In the genomic region with DNA sequence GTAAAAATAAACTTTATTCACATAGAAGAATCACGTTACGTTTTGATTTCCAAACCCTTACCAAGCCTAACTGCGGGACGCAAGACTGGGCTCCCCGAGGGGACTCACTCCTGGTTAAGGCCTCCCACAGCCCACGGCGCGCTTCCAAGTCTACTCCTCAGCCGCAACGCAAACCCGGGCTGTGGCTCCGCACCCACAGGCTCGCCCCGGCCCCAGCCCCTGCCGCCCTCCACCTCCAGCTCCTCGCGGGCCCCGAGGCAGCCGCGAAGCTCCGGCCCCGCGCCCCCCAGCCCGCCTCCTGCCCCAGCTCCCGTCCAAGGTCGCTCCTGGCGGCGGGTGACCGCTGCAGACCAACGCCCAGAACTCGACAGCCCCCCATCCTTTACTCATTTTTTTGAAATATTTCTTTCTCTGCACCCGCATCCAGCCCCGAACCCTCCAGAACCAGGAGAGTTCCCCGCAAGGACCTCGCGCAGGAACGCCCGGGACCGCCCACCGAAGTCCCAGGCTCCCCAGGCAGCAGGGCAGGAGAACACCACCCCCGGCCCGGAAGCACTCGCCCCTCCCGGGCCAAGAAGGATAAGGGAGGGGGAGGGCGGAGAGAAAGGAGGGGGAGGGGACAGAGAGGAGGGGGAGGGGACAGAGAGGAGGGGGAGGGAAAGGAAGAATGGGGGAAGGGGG, we compare ENCODE assay signal across 8 cellular contexts. TPM values are rescaled to one million over a fixed set of nuclear protein-coding genes. Genes with fewer than 3 reads are reported as not detected.
A peak's percentile ranks its signal among the peaks of the same experiment; 100 is the strongest.
DNase-seq lines count a peak whose midpoint lies in the region; ATAC-seq and TF ChIP-seq lines count a peak whose summit lies in the region.

No MANE protein-coding gene starts in this region.

- CTCF ChIA-PET in activated CD4-positive, alpha-beta T cell treated with anti-CD3 and anti-CD28 coated beads, Interleukin-2, amount 10 ng/mL, durations not matched to agents 7 days and 5 days (lab: Charles Lee): interaction anchor here (2.2 kb wide), 1 partner anchor 10 kb away, joined by 8 read pairs; no protein-coding TSS in a partner anchor

- H3K4me3 Mint-ChIP-seq in activated CD4-positive, alpha-beta T cell treated with anti-CD3 and anti-CD28 coated beads, Interleukin-2, amount 10 ng/mL, durations not matched to agents 7 days and 5 days: peak overlapping the region; percentile 99

- TF ChIP-seq RAD21 in liver (IDR thresholded peaks at IDR 0.05): peak in 1 of 2 donors; percentile 16

- TF ChIP-seq CTCF in AG09309 (IDR thresholded peaks at IDR 0.05; ENCODE audit: control insufficient read depth, insufficient read depth, low read depth, low read length, missing control alignments): no peak
- no peak for TF ChIP-seq CTCF in liver (IDR thresholded peaks at IDR 0.05; ENCODE audit: low read depth, low read length, missing input control)

- H3K27ac Mint-ChIP-seq in activated CD4-positive, alpha-beta T cell treated with anti-CD3 and anti-CD28 coated beads, Interleukin-2, amount 10 ng/mL, durations not matched to agents 7 days and 5 days: peak overlapping the region; percentile 94

- no peaks in the 10 kb centered on the region for H3K9me3 Mint-ChIP-seq in activated CD4-positive, alpha-beta T cell treated with anti-CD3 and anti-CD28 coated beads, Interleukin-2, amount 10 ng/mL, durations not matched to agents 7 days and 5 days

- peak overlapping the region; percentile 96 to 100 for H3K9ac ChIP-seq in liver (ENCODE audit: low read depth in 1 of 2, low read length in 2 of 2)

- peaks cover 36% of the 10 kb centered on the region for H3K4me1 Mint-ChIP-seq in activated CD4-positive, alpha-beta T cell treated with anti-CD3 and anti-CD28 coated beads, Interleukin-2, amount 10 ng/mL, durations not matched to agents 7 days and 5 days

- peaks cover 20% of the 10 kb centered on the region for H3K36me3 Mint-ChIP-seq in activated CD4-positive, alpha-beta T cell treated with anti-CD3 and anti-CD28 coated beads, Interleukin-2, amount 10 ng/mL, durations not matched to agents 7 days and 5 days (ENCODE audit: low read depth)

- peaks cover 0 to 2% (median 0%) of the 10 kb centered on the region in 4 donors for H3K36me3 ChIP-seq in liver (ENCODE audit: control insufficient read depth in 4 of 4, insufficient read depth in 3 of 4, low read depth in 1 of 4, low read length in 3 of 4)

- ATAC-seq in GM21737 (IDR thresholded peaks at IDR 0.05; ENCODE audit: unreplicated experiment) (peak; percentile 26), HG02852 (IDR thresholded peaks at IDR 0.05; ENCODE audit: unreplicated experiment) (no peak)

- H3K4me1 ChIP-seq in liver (ENCODE audit: control insufficient read depth in 4 of 4, insufficient read depth in 4 of 4, low read length in 3 of 4): peaks cover 9 to 29% (median 22%) of the 10 kb centered on the region in 4 donors

- H3K27me3 Mint-ChIP-seq in activated CD4-positive, alpha-beta T cell treated with anti-CD3 and anti-CD28 coated beads, Interleukin-2, amount 10 ng/mL, durations not matched to agents 7 days and 5 days: no peaks in the 10 kb centered on the region

- POLR2A ChIA-PET in activated CD4-positive, alpha-beta T cell treated with anti-CD3 and anti-CD28 coated beads, Interleukin-2, amount 10 ng/mL, durations not matched to agents 7 days and 5 days (lab: Charles Lee): no interaction called here

- peak overlapping the region; percentile 100 for H3K27ac ChIP-seq in liver (ENCODE audit: low read depth in 1 of 2, low read length in 2 of 2)

- H3K27me3 ChIP-seq in liver (ENCODE audit: control insufficient read depth in 4 of 4, insufficient read depth in 4 of 4, low read length in 3 of 4): no peaks in the 10 kb centered on the region

- under 1% methylated on average over 45 of the region's 45 CpGs for WGBS in liver

- no peaks in the 10 kb centered on the region for H3K9me3 ChIP-seq in liver (ENCODE audit: control insufficient read depth in 4 of 4, low read length in 3 of 4)

- H3K4me3 ChIP-seq in AG09309 (ENCODE audit: control insufficient read depth, low read depth, low read length) (peak overlapping the region; percentile 60), liver (ENCODE audit: low read depth in 1 of 3, low read length in 3 of 3) (peak overlapping the region; percentile 90 to 100 (median 96))

- no peak for DNase-seq in AG09309 (ENCODE audit: low read depth)
- DNase-seq in NCI-H345 treated with DMSO at 0.1 percent for 48 hours (lab: John Stamatoyannopoulos, UW; ENCODE audit: unreplicated experiment): peak; percentile 31
- peak; percentile 78 for DNase-seq in activated CD4-positive, alpha-beta T cell treated with anti-CD3 and anti-CD28 coated beads, Interleukin-2, amount 10 ng/mL, durations not matched to agents 7 days and 5 days
- DNase-seq in dermis blood vessel endothelial cell: peak; percentile 81
- DNase-seq in stimulated activated CD4-positive, alpha-beta T cell treated with anti-CD3 and anti-CD28 coated beads, Interleukin-2, amount 100 ng/mL, for 4 hours (ENCODE audit: low read depth): peak; percentile 52

TF ChIP-seq in liver, 16 proteins besides CTCF, POLR2A, EP300 and RAD21:
- TF ChIP-seq EGR1 (IDR thresholded peaks at IDR 0.05; ENCODE audit: low read depth in 2 of 2) (no peak), GABPA (IDR thresholded peaks at IDR 0.05 in 1 of 2, conservative IDR thresholded peaks at IDR 0.05 in 1 of 2) (peak in 1 of 2 donors; percentile 65), SP1 (IDR thresholded peaks at IDR 0.05) (no peak), TAF1 (conservative IDR thresholded peaks at IDR 0.05) (no peak), FOXA2 (IDR thresholded peaks at IDR 0.05) (no peak), NR2F2 (IDR thresholded peaks at IDR 0.05) (no peak), MAX (IDR thresholded peaks at IDR 0.05) (no peak)
- TF ChIP-seq, protein P1, sequence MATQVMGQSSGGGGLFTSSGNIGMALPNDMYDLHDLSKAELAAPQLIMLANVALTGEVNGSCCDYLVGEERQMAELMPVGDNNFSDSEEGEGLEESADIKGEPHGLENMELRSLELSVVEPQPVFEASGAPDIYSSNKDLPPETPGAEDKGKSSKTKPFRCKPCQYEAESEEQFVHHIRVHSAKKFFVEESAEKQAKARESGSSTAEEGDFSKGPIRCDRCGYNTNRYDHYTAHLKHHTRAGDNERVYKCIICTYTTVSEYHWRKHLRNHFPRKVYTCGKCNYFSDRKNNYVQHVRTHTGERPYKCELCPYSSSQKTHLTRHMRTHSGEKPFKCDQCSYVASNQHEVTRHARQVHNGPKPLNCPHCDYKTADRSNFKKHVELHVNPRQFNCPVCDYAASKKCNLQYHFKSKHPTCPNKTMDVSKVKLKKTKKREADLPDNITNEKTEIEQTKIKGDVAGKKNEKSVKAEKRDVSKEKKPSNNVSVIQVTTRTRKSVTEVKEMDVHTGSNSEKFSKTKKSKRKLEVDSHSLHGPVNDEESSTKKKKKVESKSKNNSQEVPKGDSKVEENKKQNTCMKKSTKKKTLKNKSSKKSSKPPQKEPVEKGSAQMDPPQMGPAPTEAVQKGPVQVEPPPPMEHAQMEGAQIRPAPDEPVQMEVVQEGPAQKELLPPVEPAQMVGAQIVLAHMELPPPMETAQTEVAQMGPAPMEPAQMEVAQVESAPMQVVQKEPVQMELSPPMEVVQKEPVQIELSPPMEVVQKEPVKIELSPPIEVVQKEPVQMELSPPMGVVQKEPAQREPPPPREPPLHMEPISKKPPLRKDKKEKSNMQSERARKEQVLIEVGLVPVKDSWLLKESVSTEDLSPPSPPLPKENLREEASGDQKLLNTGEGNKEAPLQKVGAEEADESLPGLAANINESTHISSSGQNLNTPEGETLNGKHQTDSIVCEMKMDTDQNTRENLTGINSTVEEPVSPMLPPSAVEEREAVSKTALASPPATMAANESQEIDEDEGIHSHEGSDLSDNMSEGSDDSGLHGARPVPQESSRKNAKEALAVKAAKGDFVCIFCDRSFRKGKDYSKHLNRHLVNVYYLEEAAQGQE (IDR thresholded peaks at IDR 0.05): peak; percentile 52
TF ChIP-seq in liver: peak in this region for 2.

RNA-seq across cellular contexts. Expression of gene USP22, which starts 0.9 kb away (rescaled TPM):
- total RNA-seq in activated CD4-positive, alpha-beta T cell treated with anti-CD3 and anti-CD28 coated beads, Interleukin-2, amount 10 ng/mL, durations not matched to agents 7 days and 5 days: 100 to 1,000 TPM; 147 to 162 TPM
- total RNA-seq in dermis blood vessel endothelial cell (342 TPM in 2 replicates), liver (100 to 1,000 TPM in 1 of 2 donors, 10 to 100 TPM in 1; 83.6 to 109 TPM)
- 10 to 100 TPM; 27.2 to 32.6 TPM for polyA plus RNA-seq in liver
